In the genomic region with DNA sequence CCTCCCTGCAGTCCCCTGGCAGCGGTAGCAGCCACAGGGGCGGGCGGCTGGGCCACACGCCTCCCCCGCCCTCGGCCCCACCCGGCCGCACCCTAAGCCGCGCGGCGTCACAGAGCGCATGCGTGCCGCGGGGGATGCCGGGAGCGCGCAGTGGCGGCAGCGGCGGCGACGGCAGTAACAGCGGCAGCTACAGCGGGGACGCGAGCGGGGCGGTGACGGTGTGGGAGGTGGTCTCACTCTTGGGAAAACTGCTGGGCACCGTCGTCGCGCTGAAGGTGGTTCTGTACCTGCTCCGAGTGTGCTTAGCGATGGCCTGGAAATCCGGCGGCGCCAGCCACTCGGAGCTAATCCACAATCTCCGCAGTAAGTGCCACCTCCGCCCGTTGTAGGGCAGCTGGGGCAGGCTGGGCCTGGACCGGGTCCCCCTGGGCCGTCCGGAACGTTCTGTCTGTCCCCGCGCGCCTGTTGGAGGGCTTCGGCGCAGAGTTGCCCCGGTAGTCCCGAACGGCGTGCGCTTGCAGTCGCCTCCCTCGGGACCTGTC, we compare ENCODE assay signal across 1 cellular context.
A peak's percentile ranks its signal among the peaks of the same experiment; 100 is the strongest.
TF ChIP-seq lines count a peak whose summit lies in the region.

A gene (plus strand): TSS at position 148 of the 542 bp plus-strand sequence. CDS start 161 bp downstream, at position 309.

TF ChIP-seq in K562, 482 proteins besides CTCF, POLR2A, EP300 and RAD21 (continued from another document):
- TF ChIP-seq, protein P1, sequence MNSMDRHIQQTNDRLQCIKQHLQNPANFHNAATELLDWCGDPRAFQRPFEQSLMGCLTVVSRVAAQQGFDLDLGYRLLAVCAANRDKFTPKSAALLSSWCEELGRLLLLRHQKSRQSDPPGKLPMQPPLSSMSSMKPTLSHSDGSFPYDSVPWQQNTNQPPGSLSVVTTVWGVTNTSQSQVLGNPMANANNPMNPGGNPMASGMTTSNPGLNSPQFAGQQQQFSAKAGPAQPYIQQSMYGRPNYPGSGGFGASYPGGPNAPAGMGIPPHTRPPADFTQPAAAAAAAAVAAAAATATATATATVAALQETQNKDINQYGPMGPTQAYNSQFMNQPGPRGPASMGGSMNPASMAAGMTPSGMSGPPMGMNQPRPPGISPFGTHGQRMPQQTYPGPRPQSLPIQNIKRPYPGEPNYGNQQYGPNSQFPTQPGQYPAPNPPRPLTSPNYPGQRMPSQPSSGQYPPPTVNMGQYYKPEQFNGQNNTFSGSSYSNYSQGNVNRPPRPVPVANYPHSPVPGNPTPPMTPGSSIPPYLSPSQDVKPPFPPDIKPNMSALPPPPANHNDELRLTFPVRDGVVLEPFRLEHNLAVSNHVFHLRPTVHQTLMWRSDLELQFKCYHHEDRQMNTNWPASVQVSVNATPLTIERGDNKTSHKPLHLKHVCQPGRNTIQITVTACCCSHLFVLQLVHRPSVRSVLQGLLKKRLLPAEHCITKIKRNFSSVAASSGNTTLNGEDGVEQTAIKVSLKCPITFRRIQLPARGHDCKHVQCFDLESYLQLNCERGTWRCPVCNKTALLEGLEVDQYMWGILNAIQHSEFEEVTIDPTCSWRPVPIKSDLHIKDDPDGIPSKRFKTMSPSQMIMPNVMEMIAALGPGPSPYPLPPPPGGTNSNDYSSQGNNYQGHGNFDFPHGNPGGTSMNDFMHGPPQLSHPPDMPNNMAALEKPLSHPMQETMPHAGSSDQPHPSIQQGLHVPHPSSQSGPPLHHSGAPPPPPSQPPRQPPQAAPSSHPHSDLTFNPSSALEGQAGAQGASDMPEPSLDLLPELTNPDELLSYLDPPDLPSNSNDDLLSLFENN (IDR thresholded peaks at IDR 0.05; ENCODE audit: low read depth in 2 of 2, low read length in 2 of 2) = no peak; a peak in 1 of 4 replicates
- TF ChIP-seq, protein P2, sequence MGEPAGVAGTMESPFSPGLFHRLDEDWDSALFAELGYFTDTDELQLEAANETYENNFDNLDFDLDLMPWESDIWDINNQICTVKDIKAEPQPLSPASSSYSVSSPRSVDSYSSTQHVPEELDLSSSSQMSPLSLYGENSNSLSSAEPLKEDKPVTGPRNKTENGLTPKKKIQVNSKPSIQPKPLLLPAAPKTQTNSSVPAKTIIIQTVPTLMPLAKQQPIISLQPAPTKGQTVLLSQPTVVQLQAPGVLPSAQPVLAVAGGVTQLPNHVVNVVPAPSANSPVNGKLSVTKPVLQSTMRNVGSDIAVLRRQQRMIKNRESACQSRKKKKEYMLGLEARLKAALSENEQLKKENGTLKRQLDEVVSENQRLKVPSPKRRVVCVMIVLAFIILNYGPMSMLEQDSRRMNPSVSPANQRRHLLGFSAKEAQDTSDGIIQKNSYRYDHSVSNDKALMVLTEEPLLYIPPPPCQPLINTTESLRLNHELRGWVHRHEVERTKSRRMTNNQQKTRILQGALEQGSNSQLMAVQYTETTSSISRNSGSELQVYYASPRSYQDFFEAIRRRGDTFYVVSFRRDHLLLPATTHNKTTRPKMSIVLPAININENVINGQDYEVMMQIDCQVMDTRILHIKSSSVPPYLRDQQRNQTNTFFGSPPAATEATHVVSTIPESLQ (CRISPR knock-in tag; IDR thresholded peaks at IDR 0.05) = 0 out of 2 replicates have a peak, but pooled peaks have one; percentile 67
- no peak for TF ChIP-seq ZNF717 (CRISPR knock-in tag; IDR thresholded peaks at IDR 0.05)
- no peak for TF ChIP-seq NFYB (IDR thresholded peaks at IDR 0.05; ENCODE audit: extremely low read depth, insufficient read length)
- peak; percentile 53; the same call in 1 of the 2 replicates for TF ChIP-seq HNRNPL (IDR thresholded peaks at IDR 0.05; ENCODE audit: low read depth, low read length)
- TF ChIP-seq PHF8 (IDR thresholded peaks at IDR 0.05; ENCODE audit: borderline replicate concordance, low read length) = peak; percentile 83; the same call in 1 of the 2 replicates
- no peak for TF ChIP-seq GATAD2B (IDR thresholded peaks at IDR 0.05; ENCODE audit: borderline replicate concordance)
- peak; percentile 81; the same call in 1 of the 2 replicates for TF ChIP-seq PRMT5 (CRISPR knock-in tag; IDR thresholded peaks at IDR 0.05)
- TF ChIP-seq CXXC5 (CRISPR knock-in tag; IDR thresholded peaks at IDR 0.05) = peak; percentile 87
- peak; percentile 85 for TF ChIP-seq POLR2AphosphoS5 (IDR thresholded peaks at IDR 0.05; ENCODE audit: control insufficient read depth, insufficient read depth, low read depth, low read length)
